ENCODE assay signal across 12 cellular contexts in the genomic region with DNA sequence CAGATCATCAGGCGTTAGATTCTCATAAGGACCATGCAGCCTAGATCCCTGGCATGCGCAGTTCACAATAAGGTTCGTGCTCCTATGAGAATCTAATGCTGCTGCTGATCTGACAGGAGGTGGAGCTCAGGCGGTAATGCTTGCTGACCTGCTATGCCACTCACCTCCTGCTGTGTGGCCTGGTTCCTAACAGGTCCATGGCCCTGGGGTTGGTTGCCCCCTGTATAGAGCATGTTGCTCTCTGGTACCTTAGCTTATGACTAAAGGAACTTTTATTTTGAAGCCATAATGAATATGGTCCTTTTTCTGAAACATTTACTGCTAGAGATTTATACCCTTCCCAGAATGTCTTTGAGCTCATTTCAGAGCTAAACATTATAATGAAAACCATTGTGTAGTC. TPM values are rescaled to one million over a fixed set of nuclear protein-coding genes. Genes with fewer than 3 reads are reported as not detected.
A peak's percentile ranks its signal among the peaks of the same experiment; 100 is the strongest.
DNase-seq lines count a peak whose midpoint lies in the region; ATAC-seq and TF ChIP-seq lines count a peak whose summit lies in the region.
"Had no signal": no experiment of that assay in that cellular context is flagged by ENCODE, and none has a peak within 500 bp of the region (broad histone marks: within the 10 kb centered on the region; RNA-seq: fewer than 3 reads in every experiment).

No MANE protein-coding gene starts in this region.

- H3K4me1 ChIP-seq in testis (peaks cover 16% of the 10 kb centered on the region), Caco-2 (0 out of 2 replicates have a peak, but pooled peaks cover 6% of the 10 kb centered on the region)

- intact Hi-C loops in testis (cut with DNase I; ENCODE audit: low total_unique reads), result no loop called here
- intact Hi-C loops in Caco-2 (cut with micrococcal nuclease; ENCODE audit: unreplicated experiment), result no loop called here

- H3K4me1 Mint-ChIP-seq in activated CD4-positive, alpha-beta T cell treated with anti-CD3 and anti-CD28 coated beads, Interleukin-2, amount 10 ng/mL, durations not matched to agents 7 days and 5 days, result peaks cover 68% of the 10 kb centered on the region
- H3K4me1 Mint-ChIP-seq in WTC11 (peaks cover 68% of the 10 kb centered on the region), immature natural killer cell (peaks cover 75 to 82% of the 10 kb centered on the region in 2 donors), Caco-2 (ENCODE audit: low read depth, unreplicated experiment) (peaks cover 32% of the 10 kb centered on the region)

- H3K36me3 ChIP-seq in testis (ENCODE audit: low read depth, missing control alignments), result no peaks in the 10 kb centered on the region
- no peaks in the 10 kb centered on the region for H3K36me3 ChIP-seq in Caco-2 (ENCODE audit: control insufficient read depth, insufficient read depth, low read length)

- H3K36me3 Mint-ChIP-seq in activated CD4-positive, alpha-beta T cell treated with anti-CD3 and anti-CD28 coated beads, Interleukin-2, amount 10 ng/mL, durations not matched to agents 7 days and 5 days (ENCODE audit: low read depth), result peaks cover 35% of the 10 kb centered on the region
- H3K36me3 Mint-ChIP-seq in WTC11, result no peaks in the 10 kb centered on the region; the same call in 1 of the 2 replicates
- H3K36me3 Mint-ChIP-seq in immature natural killer cell, result no peaks in the 10 kb centered on the region
- H3K36me3 Mint-ChIP-seq in Caco-2 (ENCODE audit: insufficient read depth, unreplicated experiment), result peaks cover 9% of the 10 kb centered on the region

- H3K27ac ChIP-seq in testis, result no peak overlapping the region

- no peaks in the 10 kb centered on the region for H3K27me3 Mint-ChIP-seq in activated CD4-positive, alpha-beta T cell treated with anti-CD3 and anti-CD28 coated beads, Interleukin-2, amount 10 ng/mL, durations not matched to agents 7 days and 5 days
- H3K27me3 Mint-ChIP-seq in WTC11 (ENCODE audit: low read depth) (no peaks in the 10 kb centered on the region), immature natural killer cell (ENCODE audit: low read depth in 3 of 3) (peaks cover 0 to 16% (median 0%) of the 10 kb centered on the region in 3 donors), Caco-2 (ENCODE audit: insufficient read depth, unreplicated experiment) (no peaks in the 10 kb centered on the region)

- BruUV-seq in Caco-2 (replicated peaks; lab: Mats Ljungman, UMichigan), result no TSS peak

- H3K9me3 ChIP-seq in testis (no peaks in the 10 kb centered on the region), Caco-2 (no peaks in the 10 kb centered on the region)

- no peak for TF ChIP-seq POLR2A in testis (IDR thresholded peaks at IDR 0.05)

- POLR2A ChIA-PET in activated CD4-positive, alpha-beta T cell treated with anti-CD3 and anti-CD28 coated beads, Interleukin-2, amount 10 ng/mL, durations not matched to agents 7 days and 5 days (lab: Charles Lee), result interaction anchor here (0.6 kb wide), 1 partner anchor 53 kb away, joined by 3 read pairs; no protein-coding TSS in a partner anchor
- POLR2A ChIA-PET in WTC11 (lab: Charles Lee), result no interaction called here
- POLR2A ChIA-PET in Caco-2 (lab: Charles Lee), result no interaction called here

- peak overlapping the region; percentile 27 for H3K27ac Mint-ChIP-seq in activated CD4-positive, alpha-beta T cell treated with anti-CD3 and anti-CD28 coated beads, Interleukin-2, amount 10 ng/mL, durations not matched to agents 7 days and 5 days
- no peak overlapping the region for H3K27ac Mint-ChIP-seq in WTC11
- H3K27ac Mint-ChIP-seq in immature natural killer cell, result peak overlapping the region in 5 of 6 donors; percentile 2 to 60 (median 29)
- no peak overlapping the region for H3K27ac Mint-ChIP-seq in Caco-2 (ENCODE audit: unreplicated experiment)

- TF ChIP-seq CTCF in WTC11 (IDR thresholded peaks at IDR 0.05), result no peak
- no peak for TF ChIP-seq CTCF in testis (IDR thresholded peaks at IDR 0.05)
- TF ChIP-seq CTCF in Caco-2 (IDR thresholded peaks at IDR 0.05; ENCODE audit: insufficient read depth in 1 of 2, low read depth in 1 of 2, low read length in 1 of 2, severe bottlenecking in 1 of 2, unreplicated experiment in 1 of 2), result no peak

- peak overlapping the region; percentile 95 for H3K4me3 Mint-ChIP-seq in activated CD4-positive, alpha-beta T cell treated with anti-CD3 and anti-CD28 coated beads, Interleukin-2, amount 10 ng/mL, durations not matched to agents 7 days and 5 days
- peak overlapping the region; percentile 96 for H3K4me3 Mint-ChIP-seq in WTC11
- peak overlapping the region; percentile 0 to 92 (median 30) for H3K4me3 Mint-ChIP-seq in immature natural killer cell
- H3K4me3 Mint-ChIP-seq in Caco-2 (ENCODE audit: unreplicated experiment), result no peak overlapping the region

- no peaks in the 10 kb centered on the region for H3K27me3 ChIP-seq in testis
- H3K27me3 ChIP-seq in Caco-2 (replicated peaks; ENCODE audit: control insufficient read depth, insufficient read depth, low read length), result no peaks in the 10 kb centered on the region

- DNase-seq in activated CD4-positive, alpha-beta T cell treated with anti-CD3 and anti-CD28 coated beads, Interleukin-2, amount 10 ng/mL, durations not matched to agents 7 days and 5 days, result no peak
- DNase-seq in activated CD4-positive, alpha-beta T cell treated with anti-CD3 and anti-CD28 coated beads for 4 hours, result no peak
- DNase-seq in WTC11 (ENCODE audit: low spot score), result no peak
- no peak for DNase-seq in immature natural killer cell
- peak; percentile 19 for DNase-seq in testis
- no peak for DNase-seq in Caco-2
- DNase-seq in NCI-H146 (lab: John Stamatoyannopoulos, UW), result no peak
- DNase-seq: activated gamma-delta T cell, Karpas-422, left cardiac atrium, NCI-H510A treated with DMSO at 0.1 percent for 48 hours had no signal

- no peak for ATAC-seq in WTC11
- no peak for ATAC-seq in HG03432 (IDR thresholded peaks at IDR 0.05; ENCODE audit: unreplicated experiment)
- ATAC-seq: left cardiac atrium had no signal

- CTCF ChIA-PET in activated CD4-positive, alpha-beta T cell treated with anti-CD3 and anti-CD28 coated beads, Interleukin-2, amount 10 ng/mL, durations not matched to agents 7 days and 5 days (lab: Charles Lee), result interaction anchor here (1.8 kb wide), 1 partner anchor 9 kb away, joined by 4 read pairs; no protein-coding TSS in a partner anchor
- CTCF ChIA-PET in WTC11 (lab: Charles Lee) (no interaction called here), Caco-2 (lab: Charles Lee) (no interaction called here)

- H3K4me3 ChIP-seq in testis (no peak overlapping the region), Caco-2 (ENCODE audit: low read depth, low read length) (no peak overlapping the region)

- WGBS in testis, 2 donors, result 67 to 81% methylated on average over 4 of the region's 4 CpGs

- peaks cover 9% of the 10 kb centered on the region for H3K9me3 Mint-ChIP-seq in activated CD4-positive, alpha-beta T cell treated with anti-CD3 and anti-CD28 coated beads, Interleukin-2, amount 10 ng/mL, durations not matched to agents 7 days and 5 days
- H3K9me3 Mint-ChIP-seq in WTC11 (no peaks in the 10 kb centered on the region), immature natural killer cell (no peaks in the 10 kb centered on the region), Caco-2 (ENCODE audit: unreplicated experiment) (no peaks in the 10 kb centered on the region)

TF ChIP-seq in WTC11, 78 proteins besides CTCF, POLR2A, EP300 and RAD21:
- TF ChIP-seq ATF1 (CRISPR knock-in tag; IDR thresholded peaks at IDR 0.05), result no peak
- TF ChIP-seq, protein P1, sequence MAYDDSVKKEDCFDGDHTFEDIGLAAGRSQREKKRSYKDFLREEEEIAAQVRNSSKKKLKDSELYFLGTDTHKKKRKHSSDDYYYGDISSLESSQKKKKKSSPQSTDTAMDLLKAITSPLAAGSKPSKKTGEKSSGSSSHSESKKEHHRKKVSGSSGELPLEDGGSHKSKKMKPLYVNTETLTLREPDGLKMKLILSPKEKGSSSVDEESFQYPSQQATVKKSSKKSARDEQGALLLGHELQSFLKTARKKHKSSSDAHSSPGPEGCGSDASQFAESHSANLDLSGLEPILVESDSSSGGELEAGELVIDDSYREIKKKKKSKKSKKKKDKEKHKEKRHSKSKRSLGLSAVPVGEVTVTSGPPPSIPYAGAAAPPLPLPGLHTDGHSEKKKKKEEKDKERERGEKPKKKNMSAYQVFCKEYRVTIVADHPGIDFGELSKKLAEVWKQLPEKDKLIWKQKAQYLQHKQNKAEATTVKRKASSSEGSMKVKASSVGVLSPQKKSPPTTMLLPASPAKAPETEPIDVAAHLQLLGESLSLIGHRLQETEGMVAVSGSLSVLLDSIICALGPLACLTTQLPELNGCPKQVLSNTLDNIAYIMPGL (CRISPR knock-in tag; IDR thresholded peaks at IDR 0.05), result no peak
- TF ChIP-seq CREB1 (CRISPR knock-in tag; IDR thresholded peaks at IDR 0.05), result no peak
- no peak for TF ChIP-seq CREM (CRISPR knock-in tag; IDR thresholded peaks at IDR 0.05)
- TF ChIP-seq TEAD1 (CRISPR knock-in tag; IDR thresholded peaks at IDR 0.05), result no peak
- no peak for TF ChIP-seq ZNF263 (CRISPR knock-in tag; IDR thresholded peaks at IDR 0.05; ENCODE audit: low read depth)
- TF ChIP-seq, protein P2, sequence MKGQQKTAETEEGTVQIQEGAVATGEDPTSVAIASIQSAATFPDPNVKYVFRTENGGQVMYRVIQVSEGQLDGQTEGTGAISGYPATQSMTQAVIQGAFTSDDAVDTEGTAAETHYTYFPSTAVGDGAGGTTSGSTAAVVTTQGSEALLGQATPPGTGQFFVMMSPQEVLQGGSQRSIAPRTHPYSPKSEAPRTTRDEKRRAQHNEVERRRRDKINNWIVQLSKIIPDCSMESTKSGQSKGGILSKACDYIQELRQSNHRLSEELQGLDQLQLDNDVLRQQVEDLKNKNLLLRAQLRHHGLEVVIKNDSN (CRISPR knock-in tag; IDR thresholded peaks at IDR 0.05), result no peak
- TF ChIP-seq, protein P3, sequence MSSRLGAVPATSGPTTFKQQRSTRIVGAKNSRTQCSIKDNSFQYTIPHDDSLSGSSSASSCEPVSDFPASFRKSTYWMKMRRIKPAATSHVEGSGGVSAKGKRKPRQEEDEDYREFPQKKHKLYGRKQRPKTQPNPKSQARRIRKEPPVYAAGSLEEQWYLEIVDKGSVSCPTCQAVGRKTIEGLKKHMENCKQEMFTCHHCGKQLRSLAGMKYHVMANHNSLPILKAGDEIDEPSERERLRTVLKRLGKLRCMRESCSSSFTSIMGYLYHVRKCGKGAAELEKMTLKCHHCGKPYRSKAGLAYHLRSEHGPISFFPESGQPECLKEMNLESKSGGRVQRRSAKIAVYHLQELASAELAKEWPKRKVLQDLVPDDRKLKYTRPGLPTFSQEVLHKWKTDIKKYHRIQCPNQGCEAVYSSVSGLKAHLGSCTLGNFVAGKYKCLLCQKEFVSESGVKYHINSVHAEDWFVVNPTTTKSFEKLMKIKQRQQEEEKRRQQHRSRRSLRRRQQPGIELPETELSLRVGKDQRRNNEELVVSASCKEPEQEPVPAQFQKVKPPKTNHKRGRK (CRISPR knock-in tag; IDR thresholded peaks at IDR 0.05; ENCODE audit: borderline replicate concordance), result no peak
- no peak for TF ChIP-seq PRRX2 (CRISPR knock-in tag; IDR thresholded peaks at IDR 0.05)

RNA-seq across cellular contexts. Expression of a gene that starts 3.1 kb away (rescaled TPM):
- 10 to 100 TPM; 39.2 to 45.9 TPM for total RNA-seq in activated CD4-positive, alpha-beta T cell treated with anti-CD3 and anti-CD28 coated beads, Interleukin-2, amount 10 ng/mL, durations not matched to agents 7 days and 5 days
- 82.2 to 86.6 TPM (median 83.5 TPM) in 3 replicates for total RNA-seq in WTC11 (2021)
- 10 to 100 TPM; 12.4 to 18.1 (median 14.4) TPM for polyA plus RNA-seq in immature natural killer cell
- 10 to 100 TPM; 55.6 to 80.5 TPM for total RNA-seq in testis
- 36.0 TPM for polyA plus RNA-seq in testis (ENCODE audit: insufficient read depth, low read depth, low replicate concordance)
- 57.3 and 57.7 TPM in 2 replicates for total RNA-seq in Caco-2 (2022)

Comparison
In these comparisons a context has a peak if more than half of its experiments do, and no peak if none do; other contexts are left out.
1. H3K27ac Mint-ChIP-seq: peak in activated CD4-positive, alpha-beta T cell treated with anti-CD3 and anti-CD28 coated beads, Interleukin-2, amount 10 ng/mL, durations not matched to agents 7 days and 5 days (single experiment) and immature natural killer cell (5 of 6); none in WTC11 (single experiment) and Caco-2 (single experiment).